Comparison of ENCODE assay signal across 3 cellular contexts in genomic region chr1:92377991-92378390, GRCh38.
DNase-seq lines count a peak whose midpoint lies in the region; ATAC-seq, FAIRE-seq and TF ChIP-seq lines count a peak whose summit lies in the region.
"Not testable (repeated sequence)": the region's sequence is repeated elsewhere in the genome, so short reads cannot be mapped to it uniquely, and the experiment has no call there.

No MANE protein-coding gene starts in this region.

- TF ChIP-seq CTCF in GM12878 (IDR thresholded peaks at IDR 0.05 in 2 of 3, conservative IDR thresholded peaks at IDR 0.05 in 1 of 3; ENCODE audit: control insufficient read depth in 2 of 3, extremely low read depth in 1 of 3, insufficient read depth in 1 of 3, low read depth in 3 of 3, low read length in 3 of 3); K562 (IDR thresholded peaks at IDR 0.05 in 2 of 3, conservative IDR thresholded peaks at IDR 0.05 in 1 of 3; ENCODE audit: insufficient read depth in 2 of 3, low read depth in 1 of 3, low read length in 3 of 3); HepG2 (CRISPR knock-in tag; IDR thresholded peaks at IDR 0.05): not testable (repeated sequence)

- not testable (repeated sequence) for ATAC-seq in GM12878, K562, HepG2

- H3K9ac ChIP-seq in GM12878 (ENCODE audit: control insufficient read depth, insufficient read depth, low read length); K562 (ENCODE audit: insufficient read depth in 1 of 2, low read depth in 2 of 2, low read length in 2 of 2); HepG2 (ENCODE audit: insufficient read depth, low read depth, low read length): not testable (repeated sequence)

- TF ChIP-seq RAD21 in GM12878 (IDR thresholded peaks at IDR 0.05; ENCODE audit: insufficient read depth, low read depth, low read length); K562 (CRISPR knock-in tag; conservative IDR thresholded peaks at IDR 0.05 in 1 of 2, IDR thresholded peaks at IDR 0.05 in 1 of 2); HepG2 (CRISPR knock-in tag; IDR thresholded peaks at IDR 0.05): not testable (repeated sequence)

- TF ChIP-seq EP300 in GM12878 (IDR thresholded peaks at IDR 0.05; ENCODE audit: borderline replicate concordance in 1 of 2, control insufficient read depth in 1 of 2, low read depth in 2 of 2, low read length in 2 of 2); K562 (IDR thresholded peaks at IDR 0.05; ENCODE audit: low read length); HepG2 (IDR thresholded peaks at IDR 0.05; ENCODE audit: low read depth in 2 of 2, low read length in 2 of 2); HepG2 (CRISPR knock-in tag; IDR thresholded peaks at IDR 0.05; ENCODE audit: borderline replicate concordance): not testable (repeated sequence)

- not testable (repeated sequence) for H4K20me1 ChIP-seq in GM12878 (ENCODE audit: control insufficient read depth, insufficient read depth); K562 (replicated peaks; ENCODE audit: control insufficient read depth, insufficient read depth, low read length); HepG2 (ENCODE audit: insufficient read depth, low read length)

- RAD21 ChIA-PET in GM12878 (lab: Charles Lee; ENCODE audit: unreplicated experiment): not testable (repeated sequence)

- H3K36me3 ChIP-seq in GM12878 (ENCODE audit: control insufficient read depth in 2 of 2, insufficient read depth in 2 of 2, low read length in 1 of 2); K562 (ENCODE audit: control insufficient read depth, insufficient read depth, low read length); HepG2 (replicated peaks in 1 of 2; ENCODE audit: control insufficient read depth in 1 of 2, insufficient read depth in 2 of 2, low read length in 2 of 2): not testable (repeated sequence)

- not testable (repeated sequence) for H3K4me2 ChIP-seq in GM12878 (ENCODE audit: control insufficient read depth, insufficient read depth); K562 (ENCODE audit: insufficient read depth, low read length); HepG2 (ENCODE audit: low read depth, low read length)

- TF ChIP-seq POLR2A in GM12878 (IDR thresholded peaks at IDR 0.05; ENCODE audit: low read depth, low read length); K562 (conservative IDR thresholded peaks at IDR 0.05); HepG2 (IDR thresholded peaks at IDR 0.05; ENCODE audit: insufficient read depth in 1 of 2, low read depth in 2 of 2, low read length in 2 of 2): not testable (repeated sequence)

- CTCF ChIA-PET in GM12878 (lab: Yijun Ruan, JAX): interaction anchor here (1.5 kb wide), 1 partner anchor 10 kb away, joined by 4 read pairs; no protein-coding TSS in a partner anchor
- CTCF ChIA-PET in K562 (lab: Yijun Ruan, JAX; ENCODE audit: low intra/inter-chr PET ratio); HepG2 (lab: Yijun Ruan, JAX; ENCODE audit: low intra/inter-chr PET ratio, low total read pairs): not testable (repeated sequence)

- H3K9me3 ChIP-seq in GM12878 (replicated peaks; ENCODE audit: control insufficient read depth, insufficient read depth, low read length); K562 (replicated peaks; ENCODE audit: control insufficient read depth, insufficient read depth, low read depth, low read length); HepG2 (ENCODE audit: low read length): not testable (repeated sequence)

- in situ Hi-C loops in GM12878 (cut with MboI); K562 (cut with MboI); HepG2 (cut with HindIII; ENCODE audit: extremely low pct_ligation_motif_present, low pct_unique_long_range_greater_than_20kb): not testable (repeated sequence)

- H3K4me1 ChIP-seq in GM12878 (ENCODE audit: control insufficient read depth, insufficient read depth, low read length); K562 (replicated peaks in 1 of 2; ENCODE audit: control insufficient read depth in 2 of 2, insufficient read depth in 2 of 2, low read length in 2 of 2); HepG2 (ENCODE audit: insufficient read depth, low read length): not testable (repeated sequence)

- H3K79me2 ChIP-seq in GM12878 (ENCODE audit: control insufficient read depth, insufficient read depth, low read length); K562 (ENCODE audit: control insufficient read depth, insufficient read depth, low read length); HepG2 (ENCODE audit: insufficient read depth, low read length): not testable (repeated sequence)

- H3K27me3 ChIP-seq in GM12878 (replicated peaks in 1 of 2; ENCODE audit: control insufficient read depth in 2 of 2, insufficient read depth in 2 of 2, low read length in 1 of 2); K562 (ENCODE audit: control insufficient read depth in 2 of 2, insufficient read depth in 2 of 2, low read length in 2 of 2); HepG2 (ENCODE audit: control insufficient read depth in 1 of 2, insufficient read depth in 2 of 2, low read length in 2 of 2): not testable (repeated sequence)

- SMC1A ChIA-PET in GM12878 (lab: Charles Lee; ENCODE audit: uncharacterized antibody, unreplicated experiment): interaction anchor here (1.5 to 2.8 kb wide), 2 partner anchors 10 to 21 kb away, joined by 4 to 8 read pairs; no protein-coding TSS in a partner anchor

- not testable (repeated sequence) for H3K9me1 ChIP-seq in K562 (ENCODE audit: control insufficient read depth, insufficient read depth, low read length)

- H3K27ac ChIP-seq in GM12878 (ENCODE audit: control insufficient read depth, insufficient read depth); K562 (ENCODE audit: extremely low read depth, low read depth, low read length); HepG2 (ENCODE audit: extremely low read length, insufficient read depth, low read length): not testable (repeated sequence)

- WGBS in GM12878 (ENCODE audit: insufficient coverage, insufficient replicate concordance, low lambda C conversion rate, missing lambda C conversion rate): 98% methylated on average over 4 of the region's 4 CpGs
- 72% methylated on average over 4 of the region's 4 CpGs for WGBS in K562 (ENCODE audit: insufficient coverage, low coverage, missing lambda C conversion rate)
- WGBS in HepG2 (ENCODE audit: low lambda C conversion rate): 96% methylated on average over 4 of the region's 4 CpGs

- POLR2A ChIA-PET in GM12878 (lab: Charles Lee); K562 (lab: Yijun Ruan, JAX); HepG2 (lab: Yijun Ruan, JAX): not testable (repeated sequence)

- H3K4me3 ChIP-seq in GM12878; K562; HepG2 (replicated peaks in 1 of 3; ENCODE audit: insufficient read depth in 1 of 3, low read depth in 2 of 3, low read length in 3 of 3): not testable (repeated sequence)

- DNase-seq in GM12878 (ENCODE audit: low read depth, low spot score); K562 (ENCODE audit: extremely low read depth in 1 of 4, low spot score in 3 of 4); HepG2 (ENCODE audit: low spot score): not testable (repeated sequence)

- intact Hi-C loops in GM12878 (cut with micrococcal nuclease; ENCODE audit: unreplicated experiment); K562 (cut with micrococcal nuclease); HepG2 (cut with micrococcal nuclease; ENCODE audit: unreplicated experiment): not testable (repeated sequence)

- not testable (repeated sequence) for BruUV-seq in GM12878 (replicated peaks; lab: Mats Ljungman, UMichigan); K562 (replicated peaks; lab: Mats Ljungman, UMichigan); HepG2 (replicated peaks; lab: Mats Ljungman, UMichigan)

- not testable (repeated sequence) for H2AFZ ChIP-seq in GM12878 (ENCODE audit: control insufficient read depth, low read depth, low read length); K562 (ENCODE audit: low read depth, low read length); HepG2 (ENCODE audit: low read length)

- FAIRE-seq in GM12878 (lab: Jason Lieb, UNC); K562 (lab: Jason Lieb, UNC); HepG2 (lab: Jason Lieb, UNC): not testable (repeated sequence)

TF ChIP-seq in GM12878, 131 proteins besides CTCF, POLR2A, EP300 and RAD21:
- peak; percentile 81 for TF ChIP-seq ZNF24 (IDR thresholded peaks at IDR 0.05)

TF ChIP-seq in K562, 482 proteins besides CTCF, POLR2A, EP300 and RAD21:
- peak; percentile 85 for TF ChIP-seq ZNF24 (IDR thresholded peaks at IDR 0.05)

TF ChIP-seq in HepG2, 621 proteins besides CTCF, POLR2A, EP300 and RAD21:
- TF ChIP-seq ZNF24 (IDR thresholded peaks at IDR 0.05): peak; percentile 73; the same call in 1 of the 2 replicates
